ENCODE assay signal across 8 cellular contexts in the genomic region with DNA sequence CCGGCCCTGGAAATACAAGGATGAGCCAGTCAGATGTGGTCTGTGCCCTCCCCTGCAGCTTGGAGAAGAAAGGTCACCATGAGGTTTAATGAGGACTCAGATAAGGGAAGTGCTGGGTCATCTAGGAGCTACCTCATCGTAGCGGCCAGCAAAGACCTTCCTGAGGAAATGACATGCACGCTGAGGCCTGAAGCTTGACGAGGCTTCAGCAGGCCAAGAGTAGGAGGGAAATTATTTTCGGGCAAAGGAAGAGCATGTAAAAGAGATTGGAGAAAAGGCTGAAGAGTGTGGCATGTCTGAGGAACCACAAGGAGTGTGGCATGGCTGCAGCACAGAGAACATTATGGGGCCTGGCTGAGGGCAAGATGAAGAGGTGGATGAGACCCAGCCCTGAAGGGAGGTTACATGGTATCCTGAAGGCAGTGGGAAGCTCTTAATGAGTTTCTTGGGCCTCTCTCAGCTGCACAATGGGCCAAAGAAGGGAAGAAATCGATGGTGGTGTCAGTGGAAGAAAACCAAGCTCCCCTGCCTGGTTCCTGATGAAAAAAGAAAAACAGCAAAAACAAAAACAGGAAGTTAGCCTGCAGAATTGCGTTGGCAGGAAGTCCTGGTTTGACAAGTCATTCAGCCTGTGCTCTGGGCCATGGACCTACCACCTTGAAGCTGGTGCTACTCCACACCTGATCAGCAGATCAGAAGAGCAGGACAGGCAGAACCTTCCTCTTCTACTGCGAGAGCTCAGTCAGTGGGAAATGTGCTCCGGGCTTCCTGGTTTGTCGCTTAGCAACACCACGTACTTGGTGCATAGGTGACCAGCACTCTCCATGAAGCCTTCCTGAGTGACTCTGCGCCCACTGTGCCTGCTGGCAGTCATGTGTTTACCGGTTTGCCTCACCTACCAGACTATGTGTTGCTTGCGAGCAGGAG.
A peak's percentile ranks its signal among the peaks of the same experiment; 100 is the strongest.
DNase-seq lines count a peak whose midpoint lies in the region; ATAC-seq, FAIRE-seq and TF ChIP-seq lines count a peak whose summit lies in the region.

No MANE protein-coding gene starts in this region.

- intact Hi-C loops in pancreas (cut with DNase I): no loop called here

- H3K4me3 Mint-ChIP-seq in effector memory CD8-positive, alpha-beta T cell: peak overlapping the region; percentile 45 to 57

- H3K27ac Mint-ChIP-seq in effector memory CD8-positive, alpha-beta T cell: peak overlapping the region; percentile 86 to 93

- 68 to 71% methylated on average over 15 of the region's 15 CpGs for WGBS in pancreas, 2 donors

- H3K9me3 ChIP-seq in pancreas: no peaks in the 10 kb centered on the region
- H3K9me3 ChIP-seq in HAP-1: no peaks in the 10 kb centered on the region

- no peaks in the 10 kb centered on the region for H3K36me3 ChIP-seq in pancreas
- no peaks in the 10 kb centered on the region for H3K36me3 ChIP-seq in HAP-1 (replicated peaks)

- peak; percentile 81 for ATAC-seq in GM19351 (IDR thresholded peaks at IDR 0.05; ENCODE audit: unreplicated experiment)
- peak; percentile 94 for ATAC-seq in effector memory CD8-positive, alpha-beta T cell (replicated peaks)
- ATAC-seq in pancreas: peak; percentile 73 to 92 (median 88)

- peaks cover 0 to 6% (median 5%) of the 10 kb centered on the region in 3 donors for H3K4me1 ChIP-seq in pancreas
- H3K4me1 ChIP-seq in HAP-1: no peaks in the 10 kb centered on the region

- peaks cover 6% of the 10 kb centered on the region for H3K36me3 Mint-ChIP-seq in effector memory CD8-positive, alpha-beta T cell (ENCODE audit: insufficient read depth)

- H3K4me3 ChIP-seq in pancreas (no peak overlapping the region), HAP-1 (no peak overlapping the region)

- H3K27me3 ChIP-seq in pancreas (no peaks in the 10 kb centered on the region), HAP-1 (ENCODE audit: low read depth) (no peaks in the 10 kb centered on the region)

- no peak for TF ChIP-seq CTCF in VCaP (conservative IDR thresholded peaks at IDR 0.05)
- no peak for TF ChIP-seq CTCF in pancreas (IDR thresholded peaks at IDR 0.05)

- peak; percentile 92 for DNase-seq in CD1c-positive myeloid dendritic cell (ENCODE audit: extremely low spot score)
- peak; percentile 92 for DNase-seq in HT-29 (ENCODE audit: low spot score)
- DNase-seq in effector memory CD8-positive, alpha-beta T cell: peak; percentile 36 to 38 (median 38)
- DNase-seq in pancreas: peak in 4 of 6 donors; percentile 34 to 60 (median 42)
- DNase-seq in HAP-1 (ENCODE audit: low spot score in 2 of 2): no peak
- no peak for DNase-seq in 8988T

- no peaks in the 10 kb centered on the region for H3K27me3 Mint-ChIP-seq in effector memory CD8-positive, alpha-beta T cell

- H3K9me3 Mint-ChIP-seq in effector memory CD8-positive, alpha-beta T cell: no peaks in the 10 kb centered on the region

- peaks cover 28 to 37% of the 10 kb centered on the region in 2 donors for H3K4me1 Mint-ChIP-seq in effector memory CD8-positive, alpha-beta T cell (ENCODE audit: low read depth in 2 of 2)

- in situ Hi-C loops in HAP-1 (cut with MboI; ENCODE audit: low sequenced_read_pairs): no loop called here

- FAIRE-seq in pancreas (lab: Jason Lieb, UNC): no peak

- H3K27ac ChIP-seq in VCaP: peak overlapping the region; percentile 100
- peak overlapping the region in 3 of 4 donors; percentile 39 to 90 (median 77) for H3K27ac ChIP-seq in pancreas

Comparison
In these comparisons a context has a peak if more than half of its experiments do, and no peak if none do; other contexts are left out.
1. DNase-seq: peak in CD1c-positive myeloid dendritic cell (single experiment), HT-29 (single experiment), effector memory CD8-positive, alpha-beta T cell (3 of 3) and pancreas (4 of 6); none in HAP-1 (0 of 2) and 8988T (single experiment).
2. Peak in every context shown above with its lines, with median percentiles within 50 percentile points of each other: ATAC-seq.